ENCODE assay signal across 9 cellular contexts in the genomic region with DNA sequence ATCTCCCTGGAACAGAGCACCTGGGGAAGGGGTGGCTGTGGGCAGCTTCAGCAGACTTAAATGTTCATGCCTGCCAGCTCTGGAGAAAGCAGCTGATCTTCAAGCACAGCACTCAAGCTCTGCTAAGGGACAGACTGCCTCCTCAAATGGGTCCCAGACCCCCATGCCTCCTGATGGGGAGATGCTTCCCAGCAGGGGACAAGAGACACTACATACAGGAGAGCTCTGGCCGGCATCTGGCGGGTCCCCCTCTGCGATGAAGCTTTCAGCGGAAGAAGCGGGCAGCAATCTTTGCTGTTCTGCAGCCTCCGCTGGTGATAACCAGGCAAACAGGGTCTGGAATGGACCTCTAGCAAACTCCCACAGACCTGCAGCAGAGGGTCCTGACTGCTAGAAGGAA.
"Had no signal": no experiment of that assay in that cellular context is flagged by ENCODE, and none has a peak within 500 bp of the region (broad histone marks: within the 10 kb centered on the region; RNA-seq: fewer than 3 reads in every experiment).

No MANE protein-coding gene starts in this region.

- ATAC-seq: GM23338, HCT116 had no signal

- H3K27ac ChIP-seq: GM23248 had no signal

- H3K9me3 ChIP-seq: HAP-1 had no signal

- H3K4me3 ChIP-seq: GM23248, GM23338, HAP-1 had no signal

- H3K9ac ChIP-seq: GM23248 had no signal

- H3K36me3 ChIP-seq: HAP-1 had no signal

- DNase-seq: GM23248, GOT3, H7, H9, HCEC 1CT, HFFc6 had no signal
